In genomic region chr3:10561162-10561561, GRCh38 we compare ENCODE assay signal across 24 cellular contexts. TPM values are rescaled to one million over a fixed set of nuclear protein-coding genes. Genes with fewer than 3 reads are reported as not detected.
"Had no signal": no experiment of that assay in that cellular context is flagged by ENCODE, and none has a peak within 500 bp of the region (broad histone marks: within the 10 kb centered on the region; RNA-seq: fewer than 3 reads in every experiment).

No MANE protein-coding gene starts in this region.

- H3K4me1 Mint-ChIP-seq: activated T-helper 17 cell treated with anti-CD3 and anti-CD28 coated beads, Interleukin-2, amount 50 U/mL, for 72 hours had no signal

- H3K36me3 Mint-ChIP-seq: activated naive CD4-positive, alpha-beta T cell treated with anti-CD3 and anti-CD28 coated beads, Interleukin-2, amount 50 U/mL, for 72 hours; stimulated activated naive B cell treated with anti-CD40 and anti-IgM and Interleukin-4, amounts not matched to agents 10 μg/mL and 1 μg/mL and 100 μg/mL, for 72 hours had no signal

- H3K9me3 Mint-ChIP-seq: activated B cell treated with CpG ODN at 0.5 μM for 24 hours; activated naive CD4-positive, alpha-beta T cell treated with anti-CD3 and anti-CD28 coated beads, Interleukin-2, amount 50 U/mL, for 72 hours; activated T-cell treated with anti-CD3 and anti-CD28 coated beads, Interleukin-2, amount 50 U/mL, for 24 hours; activated T-helper 17 cell treated with anti-CD3 and anti-CD28 coated beads, Interleukin-2, amount 50 U/mL, for 72 hours; central memory CD8-positive, alpha-beta T cell; nephron; T-helper 1 cell treated with Interleukin-12 subunit alpha and Interleukin-12 subunit beta and Interleukin-4 antibody, amounts not matched to agents 30 μg/mL and 1 μg/mL, for 36 hours had no signal

- DNase-seq: activated B cell treated with CpG ODN at 0.5 μM for 24 hours; activated CD4-positive, alpha-beta T cell treated with anti-CD3 and anti-CD28 coated beads for 36 hours; activated CD4-positive, alpha-beta T cell treated with anti-CD3 and anti-CD28 coated beads, Interleukin-2, amount 50 U/mL, for 48 hours; activated T-cell treated with anti-CD3 and anti-CD28 coated beads, Interleukin-2, amount 50 U/mL, for 24 hours; colonic mucosa; erythroblast; foreskin melanocyte; glutamatergic neuron; hypothalamus; left cardiac atrium; small intestine; stimulated activated naive B cell treated with anti-CD40 and anti-IgM and Interleukin-4, amounts not matched to agents 10 μg/mL and 1 μg/mL and 100 μg/mL, for 72 hours; testis; trophoblast cell; uterus had no signal

- H3K9me3 ChIP-seq: colonic mucosa, right lobe of liver, testis, uterus had no signal

- H3K4me1 ChIP-seq: colonic mucosa, parathyroid adenoma, right lobe of liver, testis, uterus had no signal

- H3K27ac Mint-ChIP-seq: activated B cell treated with CpG ODN at 0.5 μM for 24 hours; activated CD4-positive, alpha-beta T cell treated with anti-CD3 and anti-CD28 coated beads for 36 hours; activated naive CD4-positive, alpha-beta T cell treated with anti-CD3 and anti-CD28 coated beads, Interleukin-2, amount 50 U/mL, for 72 hours; activated T-cell treated with anti-CD3 and anti-CD28 coated beads, Interleukin-2, amount 50 U/mL, for 24 hours; activated T-helper 17 cell treated with anti-CD3 and anti-CD28 coated beads, Interleukin-2, amount 50 U/mL, for 72 hours; memory B cell; nephron; stimulated activated naive B cell treated with anti-CD40 and anti-IgM and Interleukin-4, amounts not matched to agents 10 μg/mL and 1 μg/mL and 100 μg/mL, for 72 hours; T-helper 1 cell treated with Interleukin-12 subunit alpha and Interleukin-12 subunit beta and Interleukin-4 antibody, amounts not matched to agents 30 μg/mL and 1 μg/mL, for 36 hours had no signal

- H3K4me3 Mint-ChIP-seq: activated B cell treated with CpG ODN at 0.5 μM for 24 hours; activated CD4-positive, alpha-beta T cell treated with anti-CD3 and anti-CD28 coated beads for 36 hours; activated T-cell treated with anti-CD3 and anti-CD28 coated beads, Interleukin-2, amount 50 U/mL, for 24 hours; activated T-helper 17 cell treated with anti-CD3 and anti-CD28 coated beads, Interleukin-2, amount 50 U/mL, for 72 hours; central memory CD8-positive, alpha-beta T cell; memory B cell; nephron; stimulated activated naive B cell treated with anti-CD40 and anti-IgM and Interleukin-4, amounts not matched to agents 10 μg/mL and 1 μg/mL and 100 μg/mL, for 72 hours; T-helper 1 cell treated with Interleukin-12 subunit alpha and Interleukin-12 subunit beta and Interleukin-4 antibody, amounts not matched to agents 30 μg/mL and 1 μg/mL, for 36 hours had no signal

- H3K27ac ChIP-seq: colonic mucosa, parathyroid adenoma, right lobe of liver, testis, uterus had no signal

- H2AFZ ChIP-seq: parathyroid adenoma had no signal

- ATAC-seq: activated CD4-positive, alpha-beta T cell treated with anti-CD3 and anti-CD28 coated beads for 36 hours; activated naive CD4-positive, alpha-beta T cell treated with anti-CD3 and anti-CD28 coated beads, Interleukin-2, amount 50 U/mL, for 72 hours; activated T-helper 17 cell treated with anti-CD3 and anti-CD28 coated beads, Interleukin-2, amount 50 U/mL, for 72 hours; left cardiac atrium; right lobe of liver; stimulated activated naive B cell treated with anti-CD40 and anti-IgM and Interleukin-4, amounts not matched to agents 10 μg/mL and 1 μg/mL and 100 μg/mL, for 72 hours had no signal

- H3K9ac ChIP-seq: parathyroid adenoma had no signal

- H3K27me3 ChIP-seq: colonic mucosa, right lobe of liver, testis, uterus had no signal

- H3K79me2 ChIP-seq: parathyroid adenoma had no signal

RNA-seq across cellular contexts. Expression of gene ATP2B2, which starts 55.8 kb away (rescaled TPM):
- total RNA-seq: activated B cell treated with CpG ODN at 0.5 μM for 24 hours; activated naive CD4-positive, alpha-beta T cell treated with anti-CD3 and anti-CD28 coated beads, Interleukin-2, amount 50 U/mL, for 72 hours; activated T-helper 17 cell treated with anti-CD3 and anti-CD28 coated beads, Interleukin-2, amount 50 U/mL, for 72 hours; mononuclear cell had no signal
